In genomic region chr11:75673977-75674582, GRCh38 we compare ENCODE assay signal across 12 cellular contexts. TPM values are rescaled to one million over a fixed set of nuclear protein-coding genes. Genes with fewer than 3 reads are reported as not detected.
DNase-seq lines count a peak whose midpoint lies in the region; ATAC-seq, FAIRE-seq and TF ChIP-seq lines count a peak whose summit lies in the region.
"Had no signal": no experiment of that assay in that cellular context is flagged by ENCODE, and none has a peak within 500 bp of the region (broad histone marks: within the 10 kb centered on the region; RNA-seq: fewer than 3 reads in every experiment).

No MANE protein-coding gene starts in this region.

- no peak overlapping the region for H3K14ac ChIP-seq in H1 (ENCODE audit: insufficient read length)

- peak; percentile 50 for DNase-seq in stimulated activated CD4-positive, alpha-beta T cell treated with anti-CD3 and anti-CD28 coated beads, Interleukin-15, amount 100 ng/mL, for 24 hours
- no peak for DNase-seq in stimulated activated CD4-positive, alpha-beta T cell treated with anti-CD3 and anti-CD28 coated beads, Interleukin-4, amount 100 ng/mL, for 1 hour
- no peak for DNase-seq in RWPE2 (ENCODE audit: low spot score)
- DNase-seq in H1 (ENCODE audit: low read depth in 1 of 2, low spot score in 2 of 2): no peak
- peak; percentile 78 for DNase-seq in testis
- DNase-seq: DMS79 treated with DMSO at 0.1 percent for 48 hours, retina had no signal

- H2BK120ac ChIP-seq in H1 (replicated peaks; ENCODE audit: low read depth, low read length): no peak overlapping the region

- H3K36me3 ChIP-seq in RWPE2 (ENCODE audit: low read depth): no peaks in the 10 kb centered on the region
- H3K36me3 ChIP-seq in H1 (ENCODE audit: control insufficient read depth in 2 of 4, insufficient read depth in 4 of 4, low read length in 3 of 4): no peaks in the 10 kb centered on the region
- no peaks in the 10 kb centered on the region for H3K36me3 ChIP-seq in testis (ENCODE audit: low read depth, missing control alignments)
- H3K36me3 ChIP-seq: SJSA1, thoracic aorta had no signal

- no peak overlapping the region for H4K8ac ChIP-seq in H1 (ENCODE audit: extremely low read depth, insufficient read depth, low read length)

- H3K27ac ChIP-seq in RWPE2 (ENCODE audit: poor library complexity, severe bottlenecking) (no peak overlapping the region), H1 (ENCODE audit: low read depth, low read length) (no peak overlapping the region), testis (no peak overlapping the region)
- H3K27ac ChIP-seq: SJSA1, thoracic aorta had no signal

- H3K79me2 ChIP-seq in H1 (ENCODE audit: control insufficient read depth in 1 of 2, insufficient read depth in 2 of 2, low read length in 2 of 2): no peaks in the 10 kb centered on the region

- no peak overlapping the region for H2BK15ac ChIP-seq in H1 (ENCODE audit: low read length)

- H2BK5ac ChIP-seq in H1 (ENCODE audit: low read depth, low read length): no peak overlapping the region

- 94% methylated on average over 4 of the region's 4 CpGs; no CpG with 5 or more reads in 1 of the 2 experiments for WGBS in H1 (ENCODE audit: extremely low coverage in 1 of 2, insufficient coverage in 1 of 2, insufficient read length in 1 of 2, insufficient replicate concordance in 2 of 2, low coverage in 1 of 2, low lambda C conversion rate in 2 of 2, missing lambda C conversion rate in 1 of 2), 2 experiments
- WGBS in testis, 2 donors: 63 to 71% methylated on average over 4 of the region's 4 CpGs

- no peak for TF ChIP-seq RAD21 in H1 (IDR thresholded peaks at IDR 0.05 in 1 of 2, conservative IDR thresholded peaks at IDR 0.05 in 1 of 2; ENCODE audit: low read depth in 2 of 2, low read length in 2 of 2)

- intact Hi-C loops in testis (cut with DNase I; ENCODE audit: low total_unique reads): no loop called here

- no peak overlapping the region for H3K18ac ChIP-seq in H1 (ENCODE audit: extremely low read depth, low read length)

- TF ChIP-seq CTCF in RWPE2 (IDR thresholded peaks at IDR 0.05; ENCODE audit: poor library complexity, severe bottlenecking) (no peak), H1 (IDR thresholded peaks at IDR 0.05; ENCODE audit: control extremely low read depth in 1 of 3, insufficient read depth in 1 of 3, low read depth in 1 of 3, low read length in 3 of 3) (no peak), testis (IDR thresholded peaks at IDR 0.05) (no peak)

- H3K4me1 ChIP-seq in RWPE2 (ENCODE audit: insufficient read depth, poor library complexity, severe bottlenecking): no peaks in the 10 kb centered on the region
- no peaks in the 10 kb centered on the region for H3K4me1 ChIP-seq in H1 (replicated peaks in 1 of 4; ENCODE audit: control insufficient read depth in 3 of 4, insufficient read depth in 4 of 4, low read length in 3 of 4)
- peaks cover under 1% of the 10 kb centered on the region for H3K4me1 ChIP-seq in testis
- H3K4me1 ChIP-seq: SJSA1 had no signal

- no peak overlapping the region for H3K56ac ChIP-seq in H1 (replicated peaks; ENCODE audit: insufficient read length, low read depth, low read length)

- no peak overlapping the region for H3K4me2 ChIP-seq in H1 (ENCODE audit: insufficient read depth in 1 of 2, low read depth in 2 of 2, low read length in 2 of 2)

- H3K27me3 ChIP-seq in RWPE2 (ENCODE audit: insufficient read depth, poor library complexity, severe bottlenecking) (peaks cover 36% of the 10 kb centered on the region), H1 (replicated peaks in 1 of 4; ENCODE audit: control insufficient read depth in 3 of 4, extremely low read depth in 1 of 4, insufficient read depth in 3 of 4, low read length in 3 of 4) (peaks cover 18 to 32% (median 24%) of the 10 kb centered on the region in 4 experiments), testis (no peaks in the 10 kb centered on the region)
- H3K27me3 ChIP-seq: SJSA1 had no signal

- H2BK12ac ChIP-seq in H1 (ENCODE audit: low read depth, low read length): no peak overlapping the region

- TF ChIP-seq POLR2A in H1 (IDR thresholded peaks at IDR 0.05; ENCODE audit: control extremely low read depth in 1 of 2, low read depth in 2 of 2, low read length in 2 of 2) (no peak), testis (IDR thresholded peaks at IDR 0.05) (no peak)

- no peak overlapping the region for H4K91ac ChIP-seq in H1 (replicated peaks; ENCODE audit: insufficient read length, low read length)

- H3K4me3 ChIP-seq in RWPE2 (ENCODE audit: severe bottlenecking) (no peak overlapping the region), H1 (ENCODE audit: extremely low read depth in 1 of 4, insufficient read depth in 2 of 4, low read depth in 3 of 4, low read length in 4 of 4) (no peak overlapping the region), testis (no peak overlapping the region)
- H3K4me3 ChIP-seq: SJSA1, thoracic aorta had no signal

- no peak overlapping the region for H2AK5ac ChIP-seq in H1 (ENCODE audit: low read depth, low read length)

- CTCF ChIA-PET in H1 (lab: Charles Lee; ENCODE audit: partially characterized antibody): interaction anchor here (1.2 to 3.2 kb wide), 3 partner anchors 12 to 76 kb away, joined by 4 to 18 read pairs (median 4); no protein-coding TSS in a partner anchor

- no peak for FAIRE-seq in H1 (lab: Jason Lieb, UNC)

- H2AFZ ChIP-seq in H1 (ENCODE audit: low read length): no peak overlapping the region

- H4K20me1 ChIP-seq in H1 (replicated peaks in 1 of 2; ENCODE audit: control insufficient read depth in 1 of 2, insufficient read depth in 2 of 2, low read length in 2 of 2): peaks cover 0 to 1% of the 10 kb centered on the region in 2 experiments

- no peak overlapping the region for H3K9ac ChIP-seq in H1 (replicated peaks in 1 of 4; ENCODE audit: extremely low read depth in 1 of 4, low read depth in 3 of 4, low read length in 3 of 4)

- TF ChIP-seq EP300 in H1 (IDR thresholded peaks at IDR 0.05; ENCODE audit: borderline replicate concordance in 1 of 2, low read depth in 2 of 2, low read length in 2 of 2): no peak

- no peak overlapping the region for H3K23ac ChIP-seq in H1 (ENCODE audit: insufficient read length)

- H4K5ac ChIP-seq in H1 (ENCODE audit: insufficient read length, low read depth, low read length): no peak overlapping the region

- H3K9me3 ChIP-seq in RWPE2 (ENCODE audit: severe bottlenecking) (peaks cover 3% of the 10 kb centered on the region), H1 (ENCODE audit: insufficient read depth in 2 of 2, low read depth in 1 of 2, low read length in 1 of 2) (peaks cover 5 to 7% of the 10 kb centered on the region in 2 experiments; a peak in 1 of 4 replicates), testis (no peaks in the 10 kb centered on the region)
- H3K9me3 ChIP-seq: SJSA1, thoracic aorta had no signal

- H3K79me1 ChIP-seq in H1 (ENCODE audit: low read depth, low read length): no peaks in the 10 kb centered on the region

- ATAC-seq in RWPE2 (ENCODE audit: low read depth) (peak; percentile 83), HG02981 (IDR thresholded peaks at IDR 0.05; ENCODE audit: unreplicated experiment) (no peak), GM19463 (IDR thresholded peaks at IDR 0.05; ENCODE audit: unreplicated experiment) (no peak), HG03139 (IDR thresholded peaks at IDR 0.05; ENCODE audit: unreplicated experiment) (no peak)

- H3K4ac ChIP-seq in H1 (replicated peaks; ENCODE audit: insufficient read length, low read depth, low read length): no peak overlapping the region

- H3K23me2 ChIP-seq in H1 (ENCODE audit: low read depth, low read length): no peaks in the 10 kb centered on the region

- no peak overlapping the region for H2BK20ac ChIP-seq in H1 (ENCODE audit: low read length)

- POLR2A ChIA-PET in H1 (lab: Charles Lee; ENCODE audit: partially characterized antibody): no interaction called here

TF ChIP-seq in H1, 55 proteins besides CTCF, POLR2A, EP300 and RAD21:
- TF ChIP-seq RXRA (IDR thresholded peaks at IDR 0.05; ENCODE audit: insufficient read depth, low read depth, low read length) (no peak), CHD1 (IDR thresholded peaks at IDR 0.05; ENCODE audit: low read depth, low read length) (no peak), USF2 (IDR thresholded peaks at IDR 0.05; ENCODE audit: low read length) (no peak), SP1 (IDR thresholded peaks at IDR 0.05; ENCODE audit: low read depth, low read length) (0 out of 2 replicates have a peak, but pooled peaks have one; percentile 40)

RNA-seq across cellular contexts. Expression of gene MAP6, which starts 5.2 kb away (rescaled TPM):
- 0.54 and 0.94 TPM in 2 replicates for total RNA-seq in H1 (2021; fragmentation: NEBNext Ultra II Directional; extraction: Animal tissue kit (Norgen Biotek cat#: 25700))
- polyA plus RNA-seq in H1 (2011; rRNA removed) (0.49 and 0.89 TPM in 2 replicates), testis (ENCODE audit: insufficient read depth, low read depth, low replicate concordance) (38.1 TPM)
- polyA plus RNA-seq in H1 (2011; cell fraction: cytosol; rRNA removed): 0.65 TPM
- polyA plus RNA-seq in H1 (2011; cell fraction: nucleus; rRNA removed): 1.3 TPM
- 0.96 to 1.3 TPM (median 1.0 TPM) in 4 replicates for polyA plus RNA-seq in H1 (2012, experiment 1 of 2)
- polyA plus RNA-seq in H1 (2012, experiment 2 of 2): 0.68 TPM
- polyA plus RNA-seq in H1 (2013, experiment 1 of 2): 0.22 TPM
- 0.09 TPM for polyA plus RNA-seq in H1 (2013, experiment 2 of 2)
- 0.54 and 1.2 TPM in 2 replicates for polyA minus RNA-seq in H1 (2011; rRNA and poly(A)+ RNA removed)
- polyA minus RNA-seq in H1 (2011; cell fraction: cytosol; rRNA and poly(A)+ RNA removed): 0.51 TPM
- 0.70 TPM for polyA minus RNA-seq in H1 (2011; cell fraction: nucleus; rRNA and poly(A)+ RNA removed)
- total RNA-seq in testis: 10 to 100 TPM; 17.8 to 23.8 TPM

RNA-seq across cellular contexts. Expression of gene MOGAT2, which starts 43.6 kb away (rescaled TPM):
- not detected in 2 replicates for total RNA-seq in H1 (2021; fragmentation: NEBNext Ultra II Directional; extraction: Animal tissue kit (Norgen Biotek cat#: 25700))
- not detected in 2 replicates for polyA plus RNA-seq in H1 (2011; rRNA removed)
- polyA plus RNA-seq in H1 (2011; cell fraction: cytosol; rRNA removed): not detected
- not detected for polyA plus RNA-seq in H1 (2011; cell fraction: nucleus; rRNA removed)
- not detected in 4 replicates for polyA plus RNA-seq in H1 (2012, experiment 1 of 2)
- polyA plus RNA-seq in H1 (2012, experiment 2 of 2): not detected
- not detected for polyA plus RNA-seq in H1 (2013, experiment 1 of 2)
- polyA plus RNA-seq in H1 (2013, experiment 2 of 2): not detected
- not detected in 2 replicates for polyA minus RNA-seq in H1 (2011; rRNA and poly(A)+ RNA removed)
- polyA minus RNA-seq in H1 (2011; cell fraction: cytosol; rRNA and poly(A)+ RNA removed): not detected
- polyA minus RNA-seq in H1 (2011; cell fraction: nucleus; rRNA and poly(A)+ RNA removed): not detected
- under 1 TPM; 0.19 to 0.31 TPM for total RNA-seq in testis
- 0.24 TPM for polyA plus RNA-seq in testis (ENCODE audit: insufficient read depth, low read depth, low replicate concordance)
- total RNA-seq: SJSA1, thoracic aorta had no signal

Comparison
In these comparisons a context has a peak if more than half of its experiments do, and no peak if none do; other contexts are left out.
1. DNase-seq: peak in stimulated activated CD4-positive, alpha-beta T cell treated with anti-CD3 and anti-CD28 coated beads, Interleukin-15, amount 100 ng/mL, for 24 hours (single experiment) and testis (single experiment); none in stimulated activated CD4-positive, alpha-beta T cell treated with anti-CD3 and anti-CD28 coated beads, Interleukin-4, amount 100 ng/mL, for 1 hour (single experiment), RWPE2 (single experiment) and H1 (0 of 2).